8 cellular contexts compared by ENCODE assay signal in genomic region chr19:52601025-52601973, GRCh38. TPM values are rescaled to one million over a fixed set of nuclear protein-coding genes. Genes with fewer than 3 reads are reported as not detected.
DNase-seq lines count a peak whose midpoint lies in the region; ATAC-seq and TF ChIP-seq lines count a peak whose summit lies in the region.

No MANE protein-coding gene starts in this region.

- 0 to 1% methylated on average over 62 of the region's 62 CpGs for WGBS in ectodermal cell, 2 experiments
- WGBS in lung, 2 donors: 0 to 1% methylated on average over 62 of the region's 62 CpGs

- H4K20me1 ChIP-seq in BLaER1 treated with 17β-estradiol and CSF1 and Interleukin-3, amounts not matched to agents 10 nM and 100 nM: peaks cover 0 to 26% (median 8%) of the 10 kb centered on the region in 11 experiments; a peak in 7 of 22 replicates

- POLR2A ChIA-PET in activated CD4-positive, alpha-beta memory T cell treated with anti-CD3 and anti-CD28 coated beads for 36 hours (lab: Charles Lee): no interaction called here

- peaks cover 32% of the 10 kb centered on the region for H3K9me3 Mint-ChIP-seq in activated CD4-positive, alpha-beta memory T cell treated with anti-CD3 and anti-CD28 coated beads for 36 hours

- peak; percentile 88 for ATAC-seq in HG03442 (IDR thresholded peaks at IDR 0.05; ENCODE audit: unreplicated experiment)
- ATAC-seq in lung (ENCODE audit: insufficient read depth, low FRiP score): peak; percentile 97

- intact Hi-C loops in activated CD4-positive, alpha-beta memory T cell treated with anti-CD3 and anti-CD28 coated beads for 36 hours (cut with micrococcal nuclease): loop anchor here (2.0 kb wide), 4 partner anchors 30 to 74 kb away; partner anchors contain the start of genes ZNF701, ZNF808 and ZNF83

- peak overlapping the region; percentile 88 to 97 (median 96) for H3K4me2 ChIP-seq in BLaER1 treated with 17β-estradiol and CSF1 and Interleukin-3, amounts not matched to agents 10 nM and 100 nM

- H3K36me3 ChIP-seq in BLaER1 treated with 17β-estradiol and CSF1 and Interleukin-3, amounts not matched to agents 10 nM and 100 nM: peaks cover 33 to 69% (median 50%) of the 10 kb centered on the region in 11 experiments
- H3K36me3 ChIP-seq in ectodermal cell (ENCODE audit: control insufficient read depth, insufficient read depth, low read length): peaks cover 7% of the 10 kb centered on the region
- H3K36me3 ChIP-seq in lung (ENCODE audit: control insufficient read depth in 2 of 2, insufficient read depth in 2 of 2, low read length in 2 of 2): peaks cover 0 to 3% of the 10 kb centered on the region in 2 donors

- H3K36me3 Mint-ChIP-seq in activated CD4-positive, alpha-beta memory T cell treated with anti-CD3 and anti-CD28 coated beads for 36 hours: peaks cover 35% of the 10 kb centered on the region

- peak overlapping the region; percentile 58 for H3K27ac Mint-ChIP-seq in activated CD4-positive, alpha-beta memory T cell treated with anti-CD3 and anti-CD28 coated beads for 36 hours

- CTCF ChIA-PET in activated CD4-positive, alpha-beta memory T cell treated with anti-CD3 and anti-CD28 coated beads for 36 hours (lab: Charles Lee): interaction anchor here (0.6 kb wide), 1 partner anchor 184 kb away, joined by 3 read pairs; no protein-coding TSS in a partner anchor

- peaks cover 34 to 49% (median 38%) of the 10 kb centered on the region in 11 experiments; a peak in 21 of 22 replicates for H3K9me3 ChIP-seq in BLaER1 treated with 17β-estradiol and CSF1 and Interleukin-3, amounts not matched to agents 10 nM and 100 nM (replicated peaks in 1 of 11)
- no peaks in the 10 kb centered on the region for H3K9me3 ChIP-seq in ectodermal cell (ENCODE audit: control insufficient read depth, low read length)
- H3K9me3 ChIP-seq in lung (ENCODE audit: control insufficient read depth in 2 of 2, insufficient read depth in 1 of 2, low read length in 1 of 2): peaks cover 0 to 8% of the 10 kb centered on the region in 2 donors

- H3K4me3 Mint-ChIP-seq in activated CD4-positive, alpha-beta memory T cell treated with anti-CD3 and anti-CD28 coated beads for 36 hours: peak overlapping the region; percentile 83

- H3K27me3 Mint-ChIP-seq in activated CD4-positive, alpha-beta memory T cell treated with anti-CD3 and anti-CD28 coated beads for 36 hours: no peaks in the 10 kb centered on the region

- peak overlapping the region; percentile 81 to 89 (median 86) for H3K9ac ChIP-seq in BLaER1 treated with 17β-estradiol and CSF1 and Interleukin-3, amounts not matched to agents 10 nM and 100 nM

- peaks cover 17 to 28% (median 22%) of the 10 kb centered on the region in 10 experiments for H3K4me1 ChIP-seq in BLaER1 treated with 17β-estradiol and CSF1 and Interleukin-3, amounts not matched to agents 10 nM and 100 nM
- peaks cover 6% of the 10 kb centered on the region for H3K4me1 ChIP-seq in ectodermal cell (ENCODE audit: control insufficient read depth, insufficient read depth, low read length)
- peaks cover 0 to 8% of the 10 kb centered on the region in 2 donors for H3K4me1 ChIP-seq in lung (ENCODE audit: control insufficient read depth in 2 of 2, insufficient read depth in 2 of 2, low read length in 2 of 2)

- H3K4me1 Mint-ChIP-seq in activated CD4-positive, alpha-beta memory T cell treated with anti-CD3 and anti-CD28 coated beads for 36 hours (ENCODE audit: low read depth): peaks cover 14% of the 10 kb centered on the region

- H3K27me3 ChIP-seq in BLaER1 treated with 17β-estradiol and CSF1 and Interleukin-3, amounts not matched to agents 10 nM and 100 nM: no peaks in the 10 kb centered on the region
- no peaks in the 10 kb centered on the region for H3K27me3 ChIP-seq in ectodermal cell (ENCODE audit: control insufficient read depth, insufficient read depth, low read length, poor library complexity, severe bottlenecking)
- no peaks in the 10 kb centered on the region for H3K27me3 ChIP-seq in lung (ENCODE audit: control insufficient read depth, insufficient read depth)

- peak; percentile 2 for TF ChIP-seq CTCF in lung (IDR thresholded peaks at IDR 0.05; ENCODE audit: control extremely low read depth, extremely low read depth)

- peak overlapping the region; percentile 71 to 95 (median 83) for H3K4me3 ChIP-seq in BLaER1 treated with 17β-estradiol and CSF1 and Interleukin-3, amounts not matched to agents 10 nM and 100 nM
- peak overlapping the region; percentile 45 for H3K4me3 ChIP-seq in ectodermal cell (ENCODE audit: insufficient read depth, low read depth, low read length)
- peak overlapping the region; percentile 71 for H3K4me3 ChIP-seq in lung

- DNase-seq in GM19238 (ENCODE audit: insufficient read length, low spot score): peak; percentile 87
- DNase-seq in NCI-H69 (lab: John Stamatoyannopoulos, UW): peak; percentile 94
- peak; percentile 96 for DNase-seq in activated CD4-positive, alpha-beta memory T cell treated with anti-CD3 and anti-CD28 coated beads for 36 hours
- DNase-seq in lung (ENCODE audit: low spot score): peak; percentile 95
- DNase-seq in stimulated activated CD4-positive, alpha-beta T cell treated with anti-CD3 and anti-CD28 coated beads, Interleukin-4, amount 100 ng/mL, for 48 hours (ENCODE audit: low read depth in 2 of 2): peak; percentile 92

- peak overlapping the region; percentile 58 to 85 (median 73); a peak in 21 of 22 replicates for H3K27ac ChIP-seq in BLaER1 treated with 17β-estradiol and CSF1 and Interleukin-3, amounts not matched to agents 10 nM and 100 nM
- H3K27ac ChIP-seq in ectodermal cell (ENCODE audit: insufficient read depth, low read depth, low read length, poor library complexity, severe bottlenecking) (peak overlapping the region; percentile 59), lung (ENCODE audit: low read depth in 1 of 2, low read length in 1 of 2) (peak overlapping the region in 1 of 2 donors; percentile 83)

RNA-seq across cellular contexts. Expression of gene ZNF701, which starts 31.2 kb away (rescaled TPM):
- 10 to 100 TPM; 19.9 to 22.7 TPM for total RNA-seq in activated CD4-positive, alpha-beta memory T cell treated with anti-CD3 and anti-CD28 coated beads for 36 hours
- polyA plus RNA-seq in ectodermal cell (2013, experiment 1 of 4): 9.8 TPM
- polyA plus RNA-seq in ectodermal cell (2013, experiment 2 of 4): 12.6 TPM
- 8.4 TPM for polyA plus RNA-seq in ectodermal cell (2013, experiment 3 of 4)
- 7.9 TPM for polyA plus RNA-seq in ectodermal cell (2013, experiment 4 of 4)
- total RNA-seq in lung: 10 to 100 TPM; 14.8 to 28.9 TPM
- polyA plus RNA-seq in lung: 1 to 10 TPM; 5.8 to 9.4 TPM

RNA-seq across cellular contexts. Expression of gene ZNF83, which starts 36.9 kb away (rescaled TPM):
- 10 to 100 TPM; 28.7 to 31.2 TPM for total RNA-seq in activated CD4-positive, alpha-beta memory T cell treated with anti-CD3 and anti-CD28 coated beads for 36 hours
- 67.3 TPM for polyA plus RNA-seq in ectodermal cell (2013, experiment 1 of 4)
- polyA plus RNA-seq in ectodermal cell (2013, experiment 2 of 4): 69.6 TPM
- 58.2 TPM for polyA plus RNA-seq in ectodermal cell (2013, experiment 3 of 4)
- 61.5 TPM for polyA plus RNA-seq in ectodermal cell (2013, experiment 4 of 4)
- total RNA-seq in lung: 100 to 1,000 TPM in 1 of 2 donors, 10 to 100 TPM in 1; 28.5 to 118 TPM
- polyA plus RNA-seq in lung: 10 to 100 TPM; 14.8 to 64.0 TPM
